In genomic region chr6:80425089-80425823, GRCh38 we compare ENCODE assay signal across 15 cellular contexts.
DNase-seq lines count a peak whose midpoint lies in the region; ATAC-seq and TF ChIP-seq lines count a peak whose summit lies in the region.
"Had no signal": no experiment of that assay in that cellular context is flagged by ENCODE, and none has a peak within 500 bp of the region (broad histone marks: within the 10 kb centered on the region; RNA-seq: fewer than 3 reads in every experiment).

No MANE protein-coding gene starts in this region.

- H3K4me3 ChIP-seq in AG04449 (ENCODE audit: low read depth, low read length): no peak overlapping the region

- H3K4me1 Mint-ChIP-seq in activated naive CD8-positive, alpha-beta T cell treated with anti-CD3 and anti-CD28 coated beads, Interleukin-2, amount 50 U/mL, for 24 hours: no peaks in the 10 kb centered on the region

- peak; percentile 100 for DNase-seq in AG04449 (ENCODE audit: low read depth, low spot score)
- peak; percentile 82 for DNase-seq in HS-27A (ENCODE audit: low read depth)
- peak; percentile 92 for DNase-seq in amniotic epithelial cell (ENCODE audit: low read depth)
- DNase-seq in hepatic stellate cell (ENCODE audit: low spot score): peak; percentile 46
- DNase-seq in activated naive CD8-positive, alpha-beta T cell treated with anti-CD3 and anti-CD28 coated beads, Interleukin-2, amount 50 U/mL, for 24 hours: no peak
- DNase-seq in OCI-M2 (lab: John Stamatoyannopoulos, UW; ENCODE audit: unreplicated experiment): no peak
- DNase-seq: activated T-cell treated with anti-CD3 and anti-CD28 coated beads, Interleukin-2, amount 50 U/mL, for 24 hours; BE2C; glutamatergic neuron; NCI-H2227 treated with DMSO at 0.1 percent for 48 hours; posterior cingulate gyrus; WERI-Rb-1 had no signal

- peaks cover 52% of the 10 kb centered on the region for H3K9me3 Mint-ChIP-seq in activated naive CD8-positive, alpha-beta T cell treated with anti-CD3 and anti-CD28 coated beads, Interleukin-2, amount 50 U/mL, for 24 hours

- TF ChIP-seq CTCF in AG04449 (IDR thresholded peaks at IDR 0.05; ENCODE audit: insufficient read depth, low read length, missing control alignments): no peak

- no peak for ATAC-seq in activated naive CD8-positive, alpha-beta T cell treated with anti-CD3 and anti-CD28 coated beads, Interleukin-2, amount 50 U/mL, for 24 hours
- no peak for ATAC-seq in GM21529 (IDR thresholded peaks at IDR 0.05; ENCODE audit: unreplicated experiment)
- ATAC-seq in GM21737 (IDR thresholded peaks at IDR 0.05; ENCODE audit: unreplicated experiment): no peak
- ATAC-seq: Panc1 had no signal

- no peak overlapping the region for H3K27ac Mint-ChIP-seq in activated naive CD8-positive, alpha-beta T cell treated with anti-CD3 and anti-CD28 coated beads, Interleukin-2, amount 50 U/mL, for 24 hours
- H3K27ac Mint-ChIP-seq: activated T-cell treated with anti-CD3 and anti-CD28 coated beads, Interleukin-2, amount 50 U/mL, for 24 hours had no signal

- POLR2A ChIA-PET in AG04449 (lab: Yijun Ruan, JAX): interaction anchor here (0.6 to 1.7 kb wide), 8 partner anchors 14 to 1471 kb away, joined by 3 to 12 read pairs (median 4); no protein-coding TSS in a partner anchor

- H3K4me3 Mint-ChIP-seq in activated naive CD8-positive, alpha-beta T cell treated with anti-CD3 and anti-CD28 coated beads, Interleukin-2, amount 50 U/mL, for 24 hours: no peak overlapping the region
- H3K4me3 Mint-ChIP-seq: activated T-cell treated with anti-CD3 and anti-CD28 coated beads, Interleukin-2, amount 50 U/mL, for 24 hours had no signal

- CTCF ChIA-PET in AG04449 (lab: Yijun Ruan, JAX): interaction anchor here (0.9 to 2.8 kb wide), 3 partner anchors 14 to 211 kb away, joined by 3 to 16 read pairs (median 4); no protein-coding TSS in a partner anchor

- H3K36me3 Mint-ChIP-seq in activated naive CD8-positive, alpha-beta T cell treated with anti-CD3 and anti-CD28 coated beads, Interleukin-2, amount 50 U/mL, for 24 hours (ENCODE audit: low read depth): peaks cover 14% of the 10 kb centered on the region

- no peaks in the 10 kb centered on the region for H3K27me3 Mint-ChIP-seq in activated naive CD8-positive, alpha-beta T cell treated with anti-CD3 and anti-CD28 coated beads, Interleukin-2, amount 50 U/mL, for 24 hours
- H3K27me3 Mint-ChIP-seq: activated T-cell treated with anti-CD3 and anti-CD28 coated beads, Interleukin-2, amount 50 U/mL, for 24 hours had no signal

Comparison
In these comparisons a context has a peak if more than half of its experiments do, and no peak if none do; other contexts are left out.
1. DNase-seq: peak in AG04449 (single experiment), HS-27A (single experiment), amniotic epithelial cell (single experiment) and hepatic stellate cell (single experiment); none in activated naive CD8-positive, alpha-beta T cell treated with anti-CD3 and anti-CD28 coated beads, Interleukin-2, amount 50 U/mL, for 24 hours (single experiment) and OCI-M2 (single experiment).